19 cellular contexts compared by ENCODE assay signal in the genomic region with DNA sequence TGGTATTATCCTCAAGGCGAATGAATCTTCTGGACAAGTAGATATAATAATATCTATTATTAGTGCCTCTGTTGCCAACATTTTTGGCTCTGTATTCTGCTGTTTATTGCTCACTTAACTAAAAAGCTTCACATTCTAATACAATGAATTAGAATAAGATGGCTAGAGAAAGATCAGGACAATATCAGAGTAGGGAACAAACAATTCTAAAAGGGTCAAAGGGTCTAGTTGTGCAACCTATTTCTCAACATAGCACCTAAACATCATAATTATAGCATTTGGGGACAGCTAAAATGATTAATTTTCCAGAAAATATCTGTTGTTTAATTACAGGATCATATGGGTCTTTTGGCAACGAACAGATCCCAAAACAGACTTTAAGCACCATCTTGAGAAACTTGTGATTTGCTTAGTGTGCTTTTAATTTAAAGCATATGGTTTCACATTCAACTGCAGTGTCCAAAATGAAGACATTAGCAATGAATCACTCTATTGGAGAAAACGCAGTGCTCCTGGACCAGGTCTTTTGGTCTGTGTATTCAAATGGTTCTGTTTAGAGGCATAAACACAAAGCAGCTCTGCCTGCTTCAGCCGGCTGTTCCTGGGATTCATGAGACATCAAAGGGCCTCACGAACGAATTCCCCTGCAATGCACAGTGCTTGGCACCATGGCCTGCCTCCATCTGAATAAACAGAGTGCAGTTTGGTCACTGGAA.
DNase-seq lines count a peak whose midpoint lies in the region; ATAC-seq, FAIRE-seq and TF ChIP-seq lines count a peak whose summit lies in the region.
"Had no signal": no experiment of that assay in that cellular context is flagged by ENCODE, and none has a peak within 500 bp of the region (broad histone marks: within the 10 kb centered on the region; RNA-seq: fewer than 3 reads in every experiment).

No MANE protein-coding gene starts in this region.

- H3K4me1 ChIP-seq in HepG2 (ENCODE audit: insufficient read depth, low read length) (no peaks in the 10 kb centered on the region), right lobe of liver (no peaks in the 10 kb centered on the region), osteoblast (ENCODE audit: insufficient read depth, low read length) (no peaks in the 10 kb centered on the region)
- H3K4me1 ChIP-seq: BLaER1 had no signal

- TF ChIP-seq RAD21 in HepG2 (CRISPR knock-in tag; IDR thresholded peaks at IDR 0.05), result no peak

- no peaks in the 10 kb centered on the region for H3K9me3 Mint-ChIP-seq in Calu3 (ENCODE audit: low read depth, unreplicated experiment)
- H3K9me3 Mint-ChIP-seq: CD8-positive, alpha-beta T cell had no signal

- H4K20me1 ChIP-seq in HepG2 (ENCODE audit: insufficient read depth, low read length), result no peaks in the 10 kb centered on the region
- no peaks in the 10 kb centered on the region for H4K20me1 ChIP-seq in osteoblast (ENCODE audit: insufficient read depth, low read length)
- H4K20me1 ChIP-seq: BLaER1 had no signal

- no peaks in the 10 kb centered on the region for H3K79me2 ChIP-seq in HepG2 (ENCODE audit: insufficient read depth, low read length)
- no peaks in the 10 kb centered on the region for H3K79me2 ChIP-seq in osteoblast (ENCODE audit: insufficient read depth, low read length)

- TF ChIP-seq EP300 in HepG2 (IDR thresholded peaks at IDR 0.05; ENCODE audit: low read depth in 2 of 2, low read length in 2 of 2), result no peak
- no peak for TF ChIP-seq EP300 in HepG2 (CRISPR knock-in tag; IDR thresholded peaks at IDR 0.05; ENCODE audit: borderline replicate concordance)

- TF ChIP-seq CTCF in HepG2 (CRISPR knock-in tag; IDR thresholded peaks at IDR 0.05) (no peak), right lobe of liver (IDR thresholded peaks at IDR 0.05) (no peak), osteoblast (IDR thresholded peaks at IDR 0.05; ENCODE audit: extremely low read depth, low read depth, low read length) (no peak), Calu3 (IDR thresholded peaks at IDR 0.05; ENCODE audit: unreplicated experiment) (no peak)

- BruUV-seq in HepG2 (replicated peaks; lab: Mats Ljungman, UMichigan) (no TSS peak), Calu3 (replicated peaks; lab: Mats Ljungman, UMichigan) (no TSS peak)

- no peaks in the 10 kb centered on the region for H3K4me1 Mint-ChIP-seq in Calu3 (ENCODE audit: low read depth, unreplicated experiment)

- TF ChIP-seq POLR2A in HepG2 (IDR thresholded peaks at IDR 0.05; ENCODE audit: insufficient read depth in 1 of 2, low read depth in 2 of 2, low read length in 2 of 2) (no peak), right lobe of liver (IDR thresholded peaks at IDR 0.05) (no peak)

- CTCF ChIA-PET in HepG2 (lab: Yijun Ruan, JAX; ENCODE audit: low intra/inter-chr PET ratio, low total read pairs), result no interaction called here
- CTCF ChIA-PET in Calu3 (lab: Charles Lee), result no interaction called here

- no peak overlapping the region for H3K4me3 Mint-ChIP-seq in Calu3 (ENCODE audit: low read depth, unreplicated experiment)
- H3K4me3 Mint-ChIP-seq: CD8-positive, alpha-beta T cell had no signal

- H3K4me2 ChIP-seq in HepG2 (ENCODE audit: low read depth, low read length), result no peak overlapping the region
- H3K4me2 ChIP-seq in osteoblast (ENCODE audit: insufficient read depth, low read length), result no peak overlapping the region
- H3K4me2 ChIP-seq: BLaER1 had no signal

- H3K27ac Mint-ChIP-seq in Calu3 (ENCODE audit: unreplicated experiment), result no peak overlapping the region
- H3K27ac Mint-ChIP-seq: CD8-positive, alpha-beta T cell had no signal

- no peaks in the 10 kb centered on the region for H3K9me3 ChIP-seq in HepG2 (ENCODE audit: low read length)
- H3K9me3 ChIP-seq in right lobe of liver, result no peaks in the 10 kb centered on the region
- H3K9me3 ChIP-seq in osteoblast (ENCODE audit: low read depth, low read length), result no peaks in the 10 kb centered on the region
- H3K9me3 ChIP-seq: BLaER1 had no signal

- POLR2A ChIA-PET in HepG2 (lab: Yijun Ruan, JAX), result no interaction called here

- intact Hi-C loops in HepG2 (cut with micrococcal nuclease; ENCODE audit: unreplicated experiment) (no loop called here), right lobe of liver (cut with DNase I) (no loop called here), Calu3 (cut with micrococcal nuclease; ENCODE audit: unreplicated experiment) (no loop called here)

- no peak overlapping the region for H3K27ac ChIP-seq in HepG2 (ENCODE audit: extremely low read length, insufficient read depth, low read length)
- no peak overlapping the region for H3K27ac ChIP-seq in right lobe of liver
- H3K27ac ChIP-seq in osteoblast (ENCODE audit: low read depth, low read length), result no peak overlapping the region
- H3K27ac ChIP-seq: BLaER1 had no signal

- ATAC-seq in HepG2 (no peak), right lobe of liver (no peak), GM19324 (IDR thresholded peaks at IDR 0.05; ENCODE audit: low FRiP score, unreplicated experiment) (no peak)
- ATAC-seq: CD8-positive, alpha-beta T cell; Panc1 had no signal

- DNase-seq in HepG2 (ENCODE audit: low spot score) (no peak), right lobe of liver (no peak), fibroblast of the conjunctiva (ENCODE audit: low read depth) (peak; percentile 51), osteoblast (ENCODE audit: insufficient read length, low spot score, missing footprints) (peak; percentile 0), NCI-H69 (lab: John Stamatoyannopoulos, UW) (no peak), Calu3 (no peak)
- no peak for DNase-seq in stimulated activated CD8-positive, alpha-beta memory T cell treated with anti-CD3 and anti-CD28 coated beads, Interleukin-4, amount 100 ng/mL, for 48 hours
- DNase-seq: 8988T; CD8-positive, alpha-beta T cell; DND-41; GF-D8; H7; NCI-H1092 treated with DMSO at 0.1 percent for 48 hours; NCI-H510A treated with DMSO at 0.1 percent for 48 hours had no signal

- H3K36me3 ChIP-seq in HepG2 (replicated peaks in 1 of 2; ENCODE audit: control insufficient read depth in 1 of 2, insufficient read depth in 2 of 2, low read length in 2 of 2) (no peaks in the 10 kb centered on the region), right lobe of liver (no peaks in the 10 kb centered on the region), osteoblast (ENCODE audit: insufficient read depth, low read length) (no peaks in the 10 kb centered on the region)
- H3K36me3 ChIP-seq: BLaER1 had no signal

- H3K27me3 ChIP-seq in HepG2 (ENCODE audit: control insufficient read depth in 1 of 2, insufficient read depth in 2 of 2, low read length in 2 of 2), result peaks cover 0 to 32% of the 10 kb centered on the region in 2 experiments; a peak in 3 of 5 replicates
- no peaks in the 10 kb centered on the region for H3K27me3 ChIP-seq in right lobe of liver
- H3K27me3 ChIP-seq in osteoblast (ENCODE audit: insufficient read depth, low read length), result no peaks in the 10 kb centered on the region
- H3K27me3 ChIP-seq: BLaER1 had no signal

- peaks cover 13% of the 10 kb centered on the region for H3K27me3 Mint-ChIP-seq in Calu3 (ENCODE audit: unreplicated experiment)

- no peak overlapping the region for H3K9ac ChIP-seq in HepG2 (ENCODE audit: insufficient read depth, low read depth, low read length)
- H3K9ac ChIP-seq: BLaER1 had no signal

- no peaks in the 10 kb centered on the region for H3K36me3 Mint-ChIP-seq in Calu3 (ENCODE audit: insufficient read depth, unreplicated experiment)
- H3K36me3 Mint-ChIP-seq: CD8-positive, alpha-beta T cell had no signal

- WGBS in HepG2 (ENCODE audit: low lambda C conversion rate), result 30% methylated on average over 6 of the region's 6 CpGs
- WGBS in right lobe of liver (ENCODE audit: insufficient coverage, low coverage, low lambda C conversion rate, missing lambda C conversion rate), result 73% methylated on average over 6 of the region's 6 CpGs

- no peak for FAIRE-seq in HepG2 (lab: Jason Lieb, UNC)
- FAIRE-seq: GM12891, GM18507 had no signal

- in situ Hi-C loops in HepG2 (cut with HindIII; ENCODE audit: extremely low pct_ligation_motif_present, low pct_unique_long_range_greater_than_20kb), result no loop called here

- H2AFZ ChIP-seq in HepG2 (ENCODE audit: low read length), result no peak overlapping the region
- H2AFZ ChIP-seq in osteoblast (ENCODE audit: low read length), result no peak overlapping the region

- H3K4me3 ChIP-seq in HepG2 (replicated peaks in 1 of 3; ENCODE audit: insufficient read depth in 1 of 3, low read depth in 2 of 3, low read length in 3 of 3), result no peak overlapping the region
- no peak overlapping the region for H3K4me3 ChIP-seq in right lobe of liver
- no peak overlapping the region for H3K4me3 ChIP-seq in osteoblast (ENCODE audit: insufficient read depth, low read length)
- H3K4me3 ChIP-seq: BLaER1 had no signal

TF ChIP-seq in HepG2, 621 proteins besides CTCF, POLR2A, EP300 and RAD21:
- TF ChIP-seq CEBPG (CRISPR knock-in tag; IDR thresholded peaks at IDR 0.05), result 0 out of 2 replicates have a peak, but pooled peaks have one; percentile 11
- TF ChIP-seq, protein P1, sequence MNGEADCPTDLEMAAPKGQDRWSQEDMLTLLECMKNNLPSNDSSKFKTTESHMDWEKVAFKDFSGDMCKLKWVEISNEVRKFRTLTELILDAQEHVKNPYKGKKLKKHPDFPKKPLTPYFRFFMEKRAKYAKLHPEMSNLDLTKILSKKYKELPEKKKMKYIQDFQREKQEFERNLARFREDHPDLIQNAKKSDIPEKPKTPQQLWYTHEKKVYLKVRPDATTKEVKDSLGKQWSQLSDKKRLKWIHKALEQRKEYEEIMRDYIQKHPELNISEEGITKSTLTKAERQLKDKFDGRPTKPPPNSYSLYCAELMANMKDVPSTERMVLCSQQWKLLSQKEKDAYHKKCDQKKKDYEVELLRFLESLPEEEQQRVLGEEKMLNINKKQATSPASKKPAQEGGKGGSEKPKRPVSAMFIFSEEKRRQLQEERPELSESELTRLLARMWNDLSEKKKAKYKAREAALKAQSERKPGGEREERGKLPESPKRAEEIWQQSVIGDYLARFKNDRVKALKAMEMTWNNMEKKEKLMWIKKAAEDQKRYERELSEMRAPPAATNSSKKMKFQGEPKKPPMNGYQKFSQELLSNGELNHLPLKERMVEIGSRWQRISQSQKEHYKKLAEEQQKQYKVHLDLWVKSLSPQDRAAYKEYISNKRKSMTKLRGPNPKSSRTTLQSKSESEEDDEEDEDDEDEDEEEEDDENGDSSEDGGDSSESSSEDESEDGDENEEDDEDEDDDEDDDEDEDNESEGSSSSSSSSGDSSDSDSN (CRISPR knock-in tag; IDR thresholded peaks at IDR 0.05), result no peak
- TF ChIP-seq MAFK (conservative IDR thresholded peaks at IDR 0.05 in 1 of 2, IDR thresholded peaks at IDR 0.05 in 1 of 2; ENCODE audit: low read length in 2 of 2), result 0 out of 4 replicates have a peak, but pooled peaks of 1 of the 2 experiments have one; percentile 16
- no peak for TF ChIP-seq ZNF746 (CRISPR knock-in tag; IDR thresholded peaks at IDR 0.05)
- no peak for TF ChIP-seq ZSCAN12 (CRISPR knock-in tag; IDR thresholded peaks at IDR 0.05)
- TF ChIP-seq CEBPB (IDR thresholded peaks at IDR 0.05; ENCODE audit: borderline replicate concordance, low read depth, low read length), result peak; percentile 42; the same call in 1 of the 2 replicates
TF ChIP-seq in HepG2: peak in this region for 3.

Comparison
In these comparisons a context has a peak if more than half of its experiments do, and no peak if none do; other contexts are left out.
1. DNase-seq: peak in fibroblast of the conjunctiva (single experiment) and osteoblast (single experiment); none in HepG2 (single experiment), right lobe of liver (0 of 3), NCI-H69 (single experiment), Calu3 (single experiment) and stimulated activated CD8-positive, alpha-beta memory T cell treated with anti-CD3 and anti-CD28 coated beads, Interleukin-4, amount 100 ng/mL, for 48 hours (single experiment).